Comparison of ENCODE assay signal across 1 cellular context in genomic region chr15:39128746-39129145, GRCh38.
TF ChIP-seq lines count a peak whose summit lies in the region.

No MANE protein-coding gene starts in this region.

TF ChIP-seq in GM23338, 12 proteins besides CTCF, POLR2A, EP300 and RAD21 (continued from another document):
- no peak for TF ChIP-seq REST (IDR thresholded peaks at IDR 0.05; ENCODE audit: unreplicated experiment)
- no peak for TF ChIP-seq CREB1 (CRISPR knock-in tag; IDR thresholded peaks at IDR 0.05; ENCODE audit: low read depth)
- no peak for TF ChIP-seq POLR2AphosphoS5 (IDR thresholded peaks at IDR 0.05; ENCODE audit: low read depth)
- no peak for TF ChIP-seq JUNB (IDR thresholded peaks at IDR 0.05; ENCODE audit: unreplicated experiment)
- no peak for TF ChIP-seq ZNF331 (CRISPR knock-in tag; IDR thresholded peaks at IDR 0.05; ENCODE audit: low read depth)
- TF ChIP-seq ZNF462 (CRISPR knock-in tag; IDR thresholded peaks at IDR 0.05): no peak
- TF ChIP-seq ETS1 (IDR thresholded peaks at IDR 0.05): no peak
- TF ChIP-seq EZH2phosphoT487 (IDR thresholded peaks at IDR 0.05; ENCODE audit: unreplicated experiment): no peak
